ENCODE assay signal across 18 cellular contexts in genomic region chr2:69639246-69639645, GRCh38. TPM values are rescaled to one million over a fixed set of nuclear protein-coding genes. Genes with fewer than 3 reads are reported as not detected.
DNase-seq lines count a peak whose midpoint lies in the region; ATAC-seq and TF ChIP-seq lines count a peak whose summit lies in the region.
"Had no signal": no experiment of that assay in that cellular context is flagged by ENCODE, and none has a peak within 500 bp of the region (broad histone marks: within the 10 kb centered on the region; RNA-seq: fewer than 3 reads in every experiment).

No MANE protein-coding gene starts in this region.

- DNase-seq in EL: peak; percentile 45
- no peak for DNase-seq in activated naive CD8-positive, alpha-beta T cell treated with anti-CD3 and anti-CD28 coated beads, Interleukin-2, amount 10 ng/mL, durations not matched to agents 7 days and 5 days
- DNase-seq in mesothelial cell of epicardium (ENCODE audit: low spot score in 2 of 2, unreplicated experiment in 2 of 2): no peak
- no peak for DNase-seq in NCI-H524 treated with DMSO at 0.1 percent for 48 hours (lab: John Stamatoyannopoulos, UW)
- no peak for DNase-seq in NCI-H748 treated with DMSO at 0.1 percent for 48 hours (lab: John Stamatoyannopoulos, UW)
- no peak for DNase-seq in CD1c-positive myeloid dendritic cell (ENCODE audit: extremely low spot score)
- DNase-seq: activated CD4-positive, alpha-beta T cell treated with anti-CD3 and anti-CD28 coated beads, Interleukin-2, amount 50 U/mL, for 1 hour; BE2C; erythroblast; glutamatergic neuron; mesendoderm; NCI-H1930; NCI-H526; ovary had no signal

- H3K36me3 Mint-ChIP-seq in activated naive CD8-positive, alpha-beta T cell treated with anti-CD3 and anti-CD28 coated beads, Interleukin-2, amount 10 ng/mL, durations not matched to agents 7 days and 5 days: peaks cover 47% of the 10 kb centered on the region
- H3K36me3 Mint-ChIP-seq in mesothelial cell of epicardium: peaks cover 12% of the 10 kb centered on the region

- peak overlapping the region; percentile 83 to 99 (median 92) for H3K4me2 ChIP-seq in BLaER1 treated with 17β-estradiol and CSF1 and Interleukin-3, amounts not matched to agents 10 nM and 100 nM

- peaks cover 21 to 63% (median 44%) of the 10 kb centered on the region in 11 experiments; a peak in 21 of 22 replicates for H3K36me3 ChIP-seq in BLaER1 treated with 17β-estradiol and CSF1 and Interleukin-3, amounts not matched to agents 10 nM and 100 nM
- H3K36me3 ChIP-seq: BE2C, ovary, suprapubic skin had no signal

- no peaks in the 10 kb centered on the region for H3K9me3 ChIP-seq in BLaER1 treated with 17β-estradiol and CSF1 and Interleukin-3, amounts not matched to agents 10 nM and 100 nM (replicated peaks in 1 of 11)
- H3K9me3 ChIP-seq: BE2C, ovary, suprapubic skin had no signal

- H3K27ac Mint-ChIP-seq in activated naive CD8-positive, alpha-beta T cell treated with anti-CD3 and anti-CD28 coated beads, Interleukin-2, amount 10 ng/mL, durations not matched to agents 7 days and 5 days: no peak overlapping the region
- H3K27ac Mint-ChIP-seq in mesothelial cell of epicardium: peak overlapping the region; percentile 37

- POLR2A ChIA-PET in activated naive CD8-positive, alpha-beta T cell treated with anti-CD3 and anti-CD28 coated beads, Interleukin-2, amount 10 ng/mL, durations not matched to agents 7 days and 5 days (lab: Charles Lee): interaction anchor here (0.8 to 3.9 kb wide), 3 partner anchors 11 to 54 kb away, joined by 3 to 10 read pairs (median 3); no protein-coding TSS in a partner anchor

- peak overlapping the region; percentile 98 for H3K4me3 Mint-ChIP-seq in activated naive CD8-positive, alpha-beta T cell treated with anti-CD3 and anti-CD28 coated beads, Interleukin-2, amount 10 ng/mL, durations not matched to agents 7 days and 5 days
- H3K4me3 Mint-ChIP-seq in mesothelial cell of epicardium: no peak overlapping the region

- peak overlapping the region in 2 of 10 experiments; percentile 4 to 91; a peak in 1 of 20 replicates for H3K4me3 ChIP-seq in BLaER1 treated with 17β-estradiol and CSF1 and Interleukin-3, amounts not matched to agents 10 nM and 100 nM
- H3K4me3 ChIP-seq: ovary, suprapubic skin had no signal

- H3K4me1 ChIP-seq in BLaER1 treated with 17β-estradiol and CSF1 and Interleukin-3, amounts not matched to agents 10 nM and 100 nM: peaks cover 42 to 75% (median 61%) of the 10 kb centered on the region in 10 experiments
- H3K4me1 ChIP-seq: BE2C had no signal

- 0 out of 22 replicates have a peak overlapping the region, but pooled peaks of 1 of the 11 experiments have one; percentile 98 for H3K9ac ChIP-seq in BLaER1 treated with 17β-estradiol and CSF1 and Interleukin-3, amounts not matched to agents 10 nM and 100 nM

- no peaks in the 10 kb centered on the region for H3K27me3 Mint-ChIP-seq in activated naive CD8-positive, alpha-beta T cell treated with anti-CD3 and anti-CD28 coated beads, Interleukin-2, amount 10 ng/mL, durations not matched to agents 7 days and 5 days
- no peaks in the 10 kb centered on the region for H3K27me3 Mint-ChIP-seq in mesothelial cell of epicardium (ENCODE audit: low read depth)

- no peak for ATAC-seq in activated naive CD8-positive, alpha-beta T cell treated with anti-CD3 and anti-CD28 coated beads, Interleukin-2, amount 10 ng/mL, durations not matched to agents 7 days and 5 days (ENCODE audit: low read depth)
- no peak for ATAC-seq in HG02798 (IDR thresholded peaks at IDR 0.05; ENCODE audit: poor library complexity, unreplicated experiment)
- ATAC-seq: Panc1 had no signal

- TF ChIP-seq CTCF in mesothelial cell of epicardium (IDR thresholded peaks at IDR 0.05; ENCODE audit: unreplicated experiment): no peak

- no peaks in the 10 kb centered on the region for H3K9me3 Mint-ChIP-seq in activated naive CD8-positive, alpha-beta T cell treated with anti-CD3 and anti-CD28 coated beads, Interleukin-2, amount 10 ng/mL, durations not matched to agents 7 days and 5 days
- H3K9me3 Mint-ChIP-seq in mesothelial cell of epicardium: no peaks in the 10 kb centered on the region

- H3K27ac ChIP-seq in BLaER1 treated with 17β-estradiol and CSF1 and Interleukin-3, amounts not matched to agents 10 nM and 100 nM: no peak overlapping the region
- H3K27ac ChIP-seq: ovary, suprapubic skin had no signal

- H3K27me3 ChIP-seq in BLaER1 treated with 17β-estradiol and CSF1 and Interleukin-3, amounts not matched to agents 10 nM and 100 nM: no peaks in the 10 kb centered on the region
- H3K27me3 ChIP-seq: BE2C, ovary, suprapubic skin had no signal

- H4K20me1 ChIP-seq in BLaER1 treated with 17β-estradiol and CSF1 and Interleukin-3, amounts not matched to agents 10 nM and 100 nM: peaks cover 15 to 77% (median 43%) of the 10 kb centered on the region in 11 experiments; a peak in 18 of 22 replicates

- H3K4me1 Mint-ChIP-seq in activated naive CD8-positive, alpha-beta T cell treated with anti-CD3 and anti-CD28 coated beads, Interleukin-2, amount 10 ng/mL, durations not matched to agents 7 days and 5 days: peaks cover 50% of the 10 kb centered on the region
- peaks cover 36% of the 10 kb centered on the region for H3K4me1 Mint-ChIP-seq in mesothelial cell of epicardium

RNA-seq across cellular contexts. Expression of gene AAK1, which starts 4.3 kb away (rescaled TPM):
- total RNA-seq in activated naive CD8-positive, alpha-beta T cell treated with anti-CD3 and anti-CD28 coated beads, Interleukin-2, amount 10 ng/mL, durations not matched to agents 7 days and 5 days: 100 to 1,000 TPM; 143 to 144 TPM
- 65.4 to 70.7 TPM (median 66.4 TPM) in 3 replicates for total RNA-seq in mesothelial cell of epicardium
